ENCODE assay signal across 17 cellular contexts in the genomic region with DNA sequence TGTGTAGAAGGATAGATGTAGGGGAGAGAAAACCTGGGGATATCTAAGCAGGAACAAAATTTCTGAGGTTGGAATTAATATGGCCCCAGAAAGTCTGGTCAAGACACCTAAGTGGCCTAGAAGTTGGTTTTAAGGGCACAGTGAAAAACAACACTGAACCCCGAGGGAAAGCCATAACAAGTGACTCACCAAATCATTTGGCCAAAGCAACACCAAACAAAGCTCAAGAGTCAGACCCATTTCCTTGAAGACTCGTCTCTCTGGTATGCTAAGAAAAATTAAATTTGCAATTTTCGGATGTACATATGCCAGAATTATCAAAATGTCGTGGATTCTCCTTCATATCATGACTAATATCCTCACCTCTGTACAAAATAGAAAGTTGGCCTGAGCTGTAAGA.
A peak's percentile ranks its signal among the peaks of the same experiment; 100 is the strongest.
DNase-seq lines count a peak whose midpoint lies in the region; ATAC-seq and TF ChIP-seq lines count a peak whose summit lies in the region.
"Had no signal": no experiment of that assay in that cellular context is flagged by ENCODE, and none has a peak within 500 bp of the region (broad histone marks: within the 10 kb centered on the region; RNA-seq: fewer than 3 reads in every experiment).

No MANE protein-coding gene starts in this region.

- H3K27ac Mint-ChIP-seq in activated CD8-positive, alpha-beta memory T cell treated with anti-CD3 and anti-CD28 coated beads, Interleukin-2, amount 10 ng/mL, durations not matched to agents 7 days and 5 days, result peak overlapping the region; percentile 87
- peak overlapping the region; percentile 96 for H3K27ac Mint-ChIP-seq in stimulated activated memory B cell treated with anti-CD40 and anti-IgM and Interleukin-4, amounts not matched to agents 10 μg/mL and 1 μg/mL and 100 μg/mL, for 72 hours

- no peak for TF ChIP-seq POLR2A in lower leg skin (IDR thresholded peaks at IDR 0.05)

- H3K9me3 Mint-ChIP-seq in activated CD8-positive, alpha-beta memory T cell treated with anti-CD3 and anti-CD28 coated beads, Interleukin-2, amount 10 ng/mL, durations not matched to agents 7 days and 5 days (ENCODE audit: low read depth), result peaks cover 22% of the 10 kb centered on the region
- peaks cover 4% of the 10 kb centered on the region for H3K9me3 Mint-ChIP-seq in stimulated activated memory B cell treated with anti-CD40 and anti-IgM and Interleukin-4, amounts not matched to agents 10 μg/mL and 1 μg/mL and 100 μg/mL, for 72 hours

- H3K4me1 ChIP-seq in RWPE2 (ENCODE audit: insufficient read depth, poor library complexity, severe bottlenecking), result peaks cover 18% of the 10 kb centered on the region
- H3K4me1 ChIP-seq in fibroblast of lung (ENCODE audit: control insufficient read depth, extremely low read depth, insufficient read depth, low read length), result no peaks in the 10 kb centered on the region
- H3K4me1 ChIP-seq: Caco-2 had no signal

- no peaks in the 10 kb centered on the region for H3K79me2 ChIP-seq in fibroblast of lung (ENCODE audit: control insufficient read depth, insufficient read depth, low read length)

- no peak for ATAC-seq in activated CD8-positive, alpha-beta memory T cell treated with anti-CD3 and anti-CD28 coated beads, Interleukin-2, amount 10 ng/mL, durations not matched to agents 7 days and 5 days
- ATAC-seq in RWPE2 (ENCODE audit: low read depth) (no peak; the same call in 2 of the 3 replicates), GM21576 (IDR thresholded peaks at IDR 0.05; ENCODE audit: unreplicated experiment) (no peak)
- ATAC-seq in stimulated activated memory B cell treated with anti-CD40 and anti-IgM and Interleukin-4, amounts not matched to agents 10 μg/mL and 1 μg/mL and 100 μg/mL, for 72 hours, result no peak

- H3K9ac ChIP-seq in fibroblast of lung (ENCODE audit: insufficient read depth, low read length), result no peak overlapping the region

- no peaks in the 10 kb centered on the region for H3K27me3 ChIP-seq in RWPE2 (ENCODE audit: insufficient read depth, poor library complexity, severe bottlenecking)
- no peaks in the 10 kb centered on the region for H3K27me3 ChIP-seq in fibroblast of lung (ENCODE audit: control insufficient read depth, insufficient read depth, low read length)

- no peaks in the 10 kb centered on the region for H3K9me3 ChIP-seq in RWPE2 (ENCODE audit: severe bottlenecking)
- no peaks in the 10 kb centered on the region for H3K9me3 ChIP-seq in fibroblast of lung (ENCODE audit: control insufficient read depth, insufficient read depth, low read depth, low read length)

- H3K4me2 ChIP-seq in fibroblast of lung (ENCODE audit: extremely low read depth, insufficient read depth, low read length), result no peak overlapping the region

- 58 to 61% methylated on average over 4 of the region's 4 CpGs for WGBS in lower leg skin, 2 donors

- peaks cover 66% of the 10 kb centered on the region for H3K4me1 Mint-ChIP-seq in activated CD8-positive, alpha-beta memory T cell treated with anti-CD3 and anti-CD28 coated beads, Interleukin-2, amount 10 ng/mL, durations not matched to agents 7 days and 5 days
- peaks cover 67% of the 10 kb centered on the region for H3K4me1 Mint-ChIP-seq in stimulated activated memory B cell treated with anti-CD40 and anti-IgM and Interleukin-4, amounts not matched to agents 10 μg/mL and 1 μg/mL and 100 μg/mL, for 72 hours

- intact Hi-C loops in lower leg skin (cut with DNase I; ENCODE audit: low total_unique reads), result no loop called here

- H4K20me1 ChIP-seq in fibroblast of lung (ENCODE audit: control insufficient read depth, extremely low read depth, insufficient read depth, low read length), result no peaks in the 10 kb centered on the region

- H2AFZ ChIP-seq in fibroblast of lung (ENCODE audit: low read length), result no peak overlapping the region

- H3K27ac ChIP-seq in RWPE2 (ENCODE audit: poor library complexity, severe bottlenecking) (peak overlapping the region; percentile 24), fibroblast of lung (ENCODE audit: insufficient read depth, low read length) (peak overlapping the region; percentile 25)
- H3K27ac ChIP-seq: thoracic aorta had no signal

- no peak for DNase-seq in activated CD8-positive, alpha-beta memory T cell treated with anti-CD3 and anti-CD28 coated beads, Interleukin-2, amount 10 ng/mL, durations not matched to agents 7 days and 5 days
- no peak for DNase-seq in activated CD8-positive, alpha-beta memory T cell treated with anti-CD3 and anti-CD28 coated beads, Interleukin-2, amount 50 U/mL, for 48 hours
- DNase-seq in RWPE2 (ENCODE audit: low spot score) (no peak), fibroblast of lung (ENCODE audit: low read depth in 2 of 2) (peak in 1 of 2 donors; percentile 37), NCI-H1417 treated with DMSO at 0.1 percent for 48 hours (lab: John Stamatoyannopoulos, UW) (no peak), lower leg skin (ENCODE audit: low spot score in 2 of 2) (no peak)
- DNase-seq: activated CD4-positive, CD25-positive, alpha-beta regulatory T cell treated with anti-CD3 and anti-CD28 coated beads, Interleukin-2, amount 50 U/mL, for 72 hours; activated effector memory CD4-positive, alpha-beta T cell treated with Interleukin-2 at 50 U/mL for 16 hours; Caco-2; caudate nucleus; mesendoderm; NCI-H1092 treated with DMSO at 0.1 percent for 48 hours; NCI-H2227 treated with DMSO at 0.1 percent for 48 hours; occipital lobe had no signal

- CTCF ChIA-PET in activated CD8-positive, alpha-beta memory T cell treated with anti-CD3 and anti-CD28 coated beads, Interleukin-2, amount 10 ng/mL, durations not matched to agents 7 days and 5 days (lab: Charles Lee), result interaction anchor here (0.7 to 3.0 kb wide), 9 partner anchors 7 to 253 kb away, joined by 3 to 11 read pairs (median 5); no protein-coding TSS in a partner anchor

- H3K4me3 ChIP-seq in RWPE2 (ENCODE audit: severe bottlenecking), result no peak overlapping the region
- H3K4me3 ChIP-seq in fibroblast of lung (replicated peaks in 1 of 4; ENCODE audit: control extremely low read depth in 1 of 4, insufficient read depth in 1 of 4, low read depth in 3 of 4, low read length in 4 of 4), result no peak overlapping the region
- H3K4me3 ChIP-seq in lower leg skin (ENCODE audit: low read depth, poor library complexity, severe bottlenecking), result no peak overlapping the region
- H3K4me3 ChIP-seq: thoracic aorta had no signal

- no peak overlapping the region for H3K4me3 Mint-ChIP-seq in activated CD8-positive, alpha-beta memory T cell treated with anti-CD3 and anti-CD28 coated beads, Interleukin-2, amount 10 ng/mL, durations not matched to agents 7 days and 5 days
- H3K4me3 Mint-ChIP-seq in stimulated activated memory B cell treated with anti-CD40 and anti-IgM and Interleukin-4, amounts not matched to agents 10 μg/mL and 1 μg/mL and 100 μg/mL, for 72 hours, result no peak overlapping the region

- H3K36me3 ChIP-seq in RWPE2 (ENCODE audit: low read depth) (no peaks in the 10 kb centered on the region), fibroblast of lung (ENCODE audit: control insufficient read depth, insufficient read depth, low read length) (no peaks in the 10 kb centered on the region)
- H3K36me3 ChIP-seq: thoracic aorta had no signal

- TF ChIP-seq CTCF in RWPE2 (IDR thresholded peaks at IDR 0.05; ENCODE audit: poor library complexity, severe bottlenecking), result no peak
- no peak for TF ChIP-seq CTCF in fibroblast of lung (conservative IDR thresholded peaks at IDR 0.05 in 1 of 2, IDR thresholded peaks at IDR 0.05 in 1 of 2; ENCODE audit: low read depth in 1 of 2, low read length in 2 of 2)
- TF ChIP-seq CTCF in lower leg skin (IDR thresholded peaks at IDR 0.05), result no peak

- no peaks in the 10 kb centered on the region for H3K27me3 Mint-ChIP-seq in activated CD8-positive, alpha-beta memory T cell treated with anti-CD3 and anti-CD28 coated beads, Interleukin-2, amount 10 ng/mL, durations not matched to agents 7 days and 5 days
- H3K27me3 Mint-ChIP-seq in stimulated activated memory B cell treated with anti-CD40 and anti-IgM and Interleukin-4, amounts not matched to agents 10 μg/mL and 1 μg/mL and 100 μg/mL, for 72 hours, result no peaks in the 10 kb centered on the region

- H3K36me3 Mint-ChIP-seq in activated CD8-positive, alpha-beta memory T cell treated with anti-CD3 and anti-CD28 coated beads, Interleukin-2, amount 10 ng/mL, durations not matched to agents 7 days and 5 days, result peaks cover 47% of the 10 kb centered on the region
- peaks cover 6% of the 10 kb centered on the region for H3K36me3 Mint-ChIP-seq in stimulated activated memory B cell treated with anti-CD40 and anti-IgM and Interleukin-4, amounts not matched to agents 10 μg/mL and 1 μg/mL and 100 μg/mL, for 72 hours
